In genomic region chrX:131734621-131735020, GRCh38 we compare ENCODE assay signal across 10 cellular contexts.
DNase-seq lines count a peak whose midpoint lies in the region; ATAC-seq lines count a peak whose summit lies in the region.
"Had no signal": no experiment of that assay in that cellular context is flagged by ENCODE, and none has a peak within 500 bp of the region (broad histone marks: within the 10 kb centered on the region; RNA-seq: fewer than 3 reads in every experiment).

No MANE protein-coding gene starts in this region.

- peaks cover 7% of the 10 kb centered on the region for H3K36me3 ChIP-seq in neuron (ENCODE audit: insufficient read depth, low read length)
- H3K36me3 ChIP-seq: WERI-Rb-1 had no signal

- H3K4me1 ChIP-seq in neuron (ENCODE audit: insufficient read depth, low read length): no peaks in the 10 kb centered on the region

- H3K4me3 ChIP-seq in neuron (ENCODE audit: low read length): peak overlapping the region; percentile 37

- ATAC-seq in GM18858 (IDR thresholded peaks at IDR 0.05; ENCODE audit: unreplicated experiment): peak; percentile 84
- ATAC-seq in HG03108 (IDR thresholded peaks at IDR 0.05; ENCODE audit: unreplicated experiment): peak; percentile 72
- ATAC-seq in HG03432 (IDR thresholded peaks at IDR 0.05; ENCODE audit: unreplicated experiment): no peak
- ATAC-seq in stimulated activated naive CD8-positive, alpha-beta T cell treated with anti-CD3 and anti-CD28 coated beads, Interleukin-15, Interleukin-2, amounts not matched to agents 100 U/mL and 50 U/mL, for 24 hours: no peak
- no peak for ATAC-seq in GM19452 (IDR thresholded peaks at IDR 0.05; ENCODE audit: unreplicated experiment)
- ATAC-seq: stimulated activated effector memory CD8-positive, alpha-beta T cell treated with anti-CD3 and anti-CD28 coated beads, Interleukin-12 subunit alpha, Interleukin-12 subunit beta, amount 100 ng/mL, for 72 hours had no signal

- H3K9me3 ChIP-seq in neuron (ENCODE audit: low read length): peaks cover 3% of the 10 kb centered on the region

- DNase-seq in astrocyte of the hippocampus (ENCODE audit: low read depth, low spot score): peak; percentile 84
- no peak for DNase-seq in stimulated activated naive CD8-positive, alpha-beta T cell treated with anti-CD3 and anti-CD28 coated beads, Interleukin-15, Interleukin-2, amounts not matched to agents 100 U/mL and 50 U/mL, for 24 hours
- no peak for DNase-seq in activated CD4-positive, CD25-positive, alpha-beta regulatory T cell (lab: John Stamatoyannopoulos, UW)
- DNase-seq: WERI-Rb-1 had no signal

- no peaks in the 10 kb centered on the region for H3K27me3 ChIP-seq in neuron (ENCODE audit: insufficient read depth, low read length)

- no peak overlapping the region for H2AFZ ChIP-seq in neuron (ENCODE audit: low read depth, low read length)

Comparison
In these comparisons a context has a peak if more than half of its experiments do, and no peak if none do; other contexts are left out.
1. ATAC-seq: peak in GM18858 (single experiment) and HG03108 (single experiment); none in HG03432 (single experiment), stimulated activated naive CD8-positive, alpha-beta T cell treated with anti-CD3 and anti-CD28 coated beads, Interleukin-15, Interleukin-2, amounts not matched to agents 100 U/mL and 50 U/mL, for 24 hours (single experiment) and GM19452 (single experiment).